In the genomic region with DNA sequence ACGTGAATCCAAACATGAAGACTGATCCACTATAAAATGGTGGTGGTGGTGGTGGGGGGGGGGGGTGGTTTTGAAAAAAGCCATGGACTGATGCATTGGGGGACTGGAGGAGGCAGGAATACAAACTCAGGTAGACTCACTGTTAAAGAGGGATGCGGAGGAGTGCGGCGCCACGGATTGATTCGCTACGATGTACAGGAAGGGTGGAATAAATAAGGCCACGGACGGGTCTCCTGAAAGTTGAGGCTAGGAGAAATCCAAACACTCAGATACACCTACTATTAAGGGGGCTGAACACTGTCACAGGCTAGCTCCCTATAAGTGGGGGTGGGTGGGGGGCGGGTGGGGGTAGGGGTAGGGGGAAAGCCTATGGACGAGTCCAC, we compare ENCODE assay signal across 1 cellular context.
TF ChIP-seq lines count a peak whose summit lies in the region.

No MANE protein-coding gene starts in this region.

TF ChIP-seq in endothelial cell of umbilical vein, 7 proteins besides CTCF, POLR2A, EP300 and RAD21:
- TF ChIP-seq JUN (IDR thresholded peaks at IDR 0.05; ENCODE audit: borderline replicate concordance, insufficient read depth, insufficient read length, low read depth): no peak
- TF ChIP-seq GATA2 (IDR thresholded peaks at IDR 0.05; ENCODE audit: insufficient read depth, insufficient read length, low read depth, low read length): no peak
- TF ChIP-seq MAX (IDR thresholded peaks at IDR 0.05; ENCODE audit: insufficient read depth, insufficient read length): no peak
- TF ChIP-seq EZH2 (IDR thresholded peaks at IDR 0.05; ENCODE audit: borderline replicate concordance, low read depth, low read length, severe bottlenecking): no peak
- no peak for TF ChIP-seq POLR2AphosphoS5 (IDR thresholded peaks at IDR 0.05; ENCODE audit: insufficient read depth, low read depth, low read length)
- no peak for TF ChIP-seq MYC (IDR thresholded peaks at IDR 0.05; ENCODE audit: low read depth, low read length)
- TF ChIP-seq FOS (IDR thresholded peaks at IDR 0.05; ENCODE audit: borderline replicate concordance, insufficient read depth, low read length): no peak
